19 cellular contexts compared by ENCODE assay signal in genomic region chr18:79702906-79703305, GRCh38. TPM values are rescaled to one million over a fixed set of nuclear protein-coding genes. Genes with fewer than 3 reads are reported as not detected.
DNase-seq lines count a peak whose midpoint lies in the region; ATAC-seq and TF ChIP-seq lines count a peak whose summit lies in the region.
"Had no signal": no experiment of that assay in that cellular context is flagged by ENCODE, and none has a peak within 500 bp of the region (broad histone marks: within the 10 kb centered on the region; RNA-seq: fewer than 3 reads in every experiment).

No MANE protein-coding gene starts in this region.

- DNase-seq in GM23338 (ENCODE audit: low spot score) (no peak), chondrocyte (ENCODE audit: low spot score) (peak; percentile 38), suprapubic skin (ENCODE audit: low spot score in 2 of 2) (no peak)
- DNase-seq: 8988T; ACHN; C1 segment of cervical spinal cord; Calu3; CD4-positive, alpha-beta memory T cell; COR-L47; DMS53; DMS79 treated with DMSO at 0.1 percent for 48 hours; GF-D8; GOT3; HFFc6 had no signal

- H3K9me3 Mint-ChIP-seq in GM23338 (no peaks in the 10 kb centered on the region), chondrocyte (ENCODE audit: low read depth) (no peaks in the 10 kb centered on the region), nephron (no peaks in the 10 kb centered on the region)
- H3K9me3 Mint-ChIP-seq: CD4-positive, alpha-beta memory T cell; HFFc6 had no signal

- H4K20me1 ChIP-seq in GM23338 (replicated peaks; ENCODE audit: insufficient read depth) = peaks cover 6% of the 10 kb centered on the region; the same call in 1 of the 2 replicates

- no peaks in the 10 kb centered on the region for H3K9me3 ChIP-seq in suprapubic skin
- H3K9me3 ChIP-seq: A549, HAP-1 had no signal

- TF ChIP-seq CTCF in GM23338 (conservative IDR thresholded peaks at IDR 0.05; ENCODE audit: low read depth in 2 of 2) (no peak), chondrocyte (IDR thresholded peaks at IDR 0.05) (no peak), nephron (IDR thresholded peaks at IDR 0.05; ENCODE audit: unreplicated experiment in 3 of 3) (no peak), suprapubic skin (IDR thresholded peaks at IDR 0.05) (no peak)

- H3K36me3 Mint-ChIP-seq in GM23338 (ENCODE audit: low read depth) (peaks cover 66% of the 10 kb centered on the region), chondrocyte (ENCODE audit: low read depth) (peaks cover 39% of the 10 kb centered on the region), nephron (ENCODE audit: low read depth) (peaks cover 67% of the 10 kb centered on the region)

- no peak for TF ChIP-seq EP300 in suprapubic skin (IDR thresholded peaks at IDR 0.05)

- WGBS in suprapubic skin = 88% methylated on average over 5 of the region's 5 CpGs

- H3K27ac ChIP-seq in GM23338 (ENCODE audit: low read depth) (no peak overlapping the region), suprapubic skin (no peak overlapping the region)
- H3K27ac ChIP-seq: A549 had no signal

- H3K9me2 ChIP-seq in GM23338 (ENCODE audit: insufficient read depth) = no peaks in the 10 kb centered on the region

- ATAC-seq in GM23338 = no peak
- no peak for ATAC-seq in GM21381 (IDR thresholded peaks at IDR 0.05; ENCODE audit: unreplicated experiment)
- no peak for ATAC-seq in GM19463 (IDR thresholded peaks at IDR 0.05; ENCODE audit: unreplicated experiment)
- ATAC-seq: A549 had no signal

- no peak overlapping the region for H2AFZ ChIP-seq in GM23338

- H3K4me3 ChIP-seq in GM23338 (no peak overlapping the region), suprapubic skin (no peak overlapping the region)
- H3K4me3 ChIP-seq: A549, HAP-1 had no signal

- H3K4me1 ChIP-seq in GM23338 (ENCODE audit: insufficient read depth) (no peaks in the 10 kb centered on the region), suprapubic skin (no peaks in the 10 kb centered on the region)
- H3K4me1 ChIP-seq: A549, HAP-1 had no signal

- no peak overlapping the region for H3K4me3 Mint-ChIP-seq in GM23338
- no peak overlapping the region for H3K4me3 Mint-ChIP-seq in chondrocyte (ENCODE audit: unreplicated experiment)
- no peak overlapping the region for H3K4me3 Mint-ChIP-seq in nephron
- H3K4me3 Mint-ChIP-seq: CD4-positive, alpha-beta memory T cell; HFFc6 had no signal

- no peaks in the 10 kb centered on the region for H3F3A ChIP-seq in GM23338 (replicated peaks; ENCODE audit: low read depth)

- peaks cover 2% of the 10 kb centered on the region for H3K27me3 Mint-ChIP-seq in GM23338 (ENCODE audit: insufficient read depth, low read depth, poor library complexity)
- no peaks in the 10 kb centered on the region for H3K27me3 Mint-ChIP-seq in chondrocyte (ENCODE audit: low read depth)
- no peaks in the 10 kb centered on the region for H3K27me3 Mint-ChIP-seq in nephron (ENCODE audit: low read depth)
- H3K27me3 Mint-ChIP-seq: CD4-positive, alpha-beta memory T cell had no signal

- no peak overlapping the region for H3K4me2 ChIP-seq in GM23338
- H3K4me2 ChIP-seq: A549 had no signal

- TF ChIP-seq POLR2A in suprapubic skin (IDR thresholded peaks at IDR 0.05) = no peak

- H3K27me3 ChIP-seq in GM23338 (ENCODE audit: insufficient read depth) (no peaks in the 10 kb centered on the region), suprapubic skin (no peaks in the 10 kb centered on the region)

- H3K4me1 Mint-ChIP-seq in GM23338 (no peaks in the 10 kb centered on the region), chondrocyte (ENCODE audit: low read depth) (peaks cover 8% of the 10 kb centered on the region), nephron (no peaks in the 10 kb centered on the region)

- H3K27ac Mint-ChIP-seq in GM23338 (peak overlapping the region; percentile 18; the same call in 1 of the 2 replicates), chondrocyte (ENCODE audit: unreplicated experiment) (no peak overlapping the region), nephron (peak overlapping the region; percentile 5 to 66 (median 39))
- H3K27ac Mint-ChIP-seq: HFFc6 had no signal

- peaks cover 5% of the 10 kb centered on the region; the same call in 1 of the 2 replicates for H3K36me3 ChIP-seq in GM23338 (ENCODE audit: insufficient read depth)
- peaks cover 74% of the 10 kb centered on the region for H3K36me3 ChIP-seq in suprapubic skin

- H3K79me2 ChIP-seq in GM23338 (replicated peaks; ENCODE audit: insufficient read depth) = peaks cover 29% of the 10 kb centered on the region

TF ChIP-seq in GM23338, 12 proteins besides CTCF, POLR2A, EP300 and RAD21:
- TF ChIP-seq EZH2 (IDR thresholded peaks at IDR 0.05; ENCODE audit: low read depth, unreplicated experiment) = no peak
- TF ChIP-seq, protein P1, sequence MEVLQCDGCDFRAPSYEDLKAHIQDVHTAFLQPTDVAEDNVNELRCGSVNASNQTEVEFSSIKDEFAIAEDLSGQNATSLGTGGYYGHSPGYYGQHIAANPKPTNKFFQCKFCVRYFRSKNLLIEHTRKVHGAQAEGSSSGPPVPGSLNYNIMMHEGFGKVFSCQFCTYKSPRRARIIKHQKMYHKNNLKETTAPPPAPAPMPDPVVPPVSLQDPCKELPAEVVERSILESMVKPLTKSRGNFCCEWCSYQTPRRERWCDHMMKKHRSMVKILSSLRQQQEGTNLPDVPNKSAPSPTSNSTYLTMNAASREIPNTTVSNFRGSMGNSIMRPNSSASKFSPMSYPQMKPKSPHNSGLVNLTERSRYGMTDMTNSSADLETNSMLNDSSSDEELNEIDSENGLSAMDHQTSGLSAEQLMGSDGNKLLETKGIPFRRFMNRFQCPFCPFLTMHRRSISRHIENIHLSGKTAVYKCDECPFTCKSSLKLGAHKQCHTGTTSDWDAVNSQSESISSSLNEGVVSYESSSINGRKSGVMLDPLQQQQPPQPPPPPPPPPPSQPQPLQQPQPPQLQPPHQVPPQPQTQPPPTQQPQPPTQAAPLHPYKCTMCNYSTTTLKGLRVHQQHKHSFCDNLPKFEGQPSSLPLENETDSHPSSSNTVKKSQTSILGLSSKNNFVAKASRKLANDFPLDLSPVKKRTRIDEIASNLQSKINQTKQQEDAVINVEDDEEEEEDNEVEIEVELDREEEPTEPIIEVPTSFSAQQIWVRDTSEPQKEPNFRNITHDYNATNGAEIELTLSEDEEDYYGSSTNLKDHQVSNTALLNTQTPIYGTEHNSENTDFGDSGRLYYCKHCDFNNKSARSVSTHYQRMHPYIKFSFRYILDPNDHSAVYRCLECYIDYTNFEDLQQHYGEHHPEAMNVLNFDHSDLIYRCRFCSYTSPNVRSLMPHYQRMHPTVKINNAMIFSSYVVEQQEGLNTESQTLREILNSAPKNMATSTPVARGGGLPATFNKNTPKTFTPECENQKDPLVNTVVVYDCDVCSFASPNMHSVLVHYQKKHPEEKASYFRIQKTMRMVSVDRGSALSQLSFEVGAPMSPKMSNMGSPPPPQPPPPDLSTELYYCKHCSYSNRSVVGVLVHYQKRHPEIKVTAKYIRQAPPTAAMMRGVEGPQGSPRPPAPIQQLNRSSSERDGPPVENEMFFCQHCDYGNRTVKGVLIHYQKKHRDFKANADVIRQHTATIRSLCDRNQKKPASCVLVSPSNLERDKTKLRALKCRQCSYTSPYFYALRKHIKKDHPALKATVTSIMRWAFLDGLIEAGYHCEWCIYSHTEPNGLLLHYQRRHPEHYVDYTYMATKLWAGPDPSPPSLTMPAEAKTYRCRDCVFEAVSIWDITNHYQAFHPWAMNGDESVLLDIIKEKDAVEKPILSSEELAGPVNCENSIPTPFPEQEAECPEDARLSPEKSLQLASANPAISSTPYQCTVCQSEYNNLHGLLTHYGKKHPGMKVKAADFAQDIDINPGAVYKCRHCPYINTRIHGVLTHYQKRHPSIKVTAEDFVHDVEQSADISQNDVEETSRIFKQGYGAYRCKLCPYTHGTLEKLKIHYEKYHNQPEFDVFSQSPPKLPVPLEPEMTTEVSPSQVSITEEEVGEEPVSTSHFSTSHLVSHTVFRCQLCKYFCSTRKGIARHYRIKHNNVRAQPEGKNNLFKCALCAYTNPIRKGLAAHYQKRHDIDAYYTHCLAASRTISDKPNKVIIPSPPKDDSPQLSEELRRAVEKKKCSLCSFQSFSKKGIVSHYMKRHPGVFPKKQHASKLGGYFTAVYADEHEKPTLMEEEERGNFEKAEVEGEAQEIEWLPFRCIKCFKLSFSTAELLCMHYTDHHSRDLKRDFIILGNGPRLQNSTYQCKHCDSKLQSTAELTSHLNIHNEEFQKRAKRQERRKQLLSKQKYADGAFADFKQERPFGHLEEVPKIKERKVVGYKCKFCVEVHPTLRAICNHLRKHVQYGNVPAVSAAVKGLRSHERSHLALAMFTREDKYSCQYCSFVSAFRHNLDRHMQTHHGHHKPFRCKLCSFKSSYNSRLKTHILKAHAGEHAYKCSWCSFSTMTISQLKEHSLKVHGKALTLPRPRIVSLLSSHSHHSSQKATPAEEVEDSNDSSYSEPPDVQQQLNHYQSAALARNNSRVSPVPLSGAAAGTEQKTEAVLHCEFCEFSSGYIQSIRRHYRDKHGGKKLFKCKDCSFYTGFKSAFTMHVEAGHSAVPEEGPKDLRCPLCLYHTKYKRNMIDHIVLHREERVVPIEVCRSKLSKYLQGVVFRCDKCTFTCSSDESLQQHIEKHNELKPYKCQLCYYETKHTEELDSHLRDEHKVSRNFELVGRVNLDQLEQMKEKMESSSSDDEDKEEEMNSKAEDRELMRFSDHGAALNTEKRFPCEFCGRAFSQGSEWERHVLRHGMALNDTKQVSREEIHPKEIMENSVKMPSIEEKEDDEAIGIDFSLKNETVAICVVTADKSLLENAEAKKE (CRISPR knock-in tag; IDR thresholded peaks at IDR 0.05) = no peak
- TF ChIP-seq, protein P2, sequence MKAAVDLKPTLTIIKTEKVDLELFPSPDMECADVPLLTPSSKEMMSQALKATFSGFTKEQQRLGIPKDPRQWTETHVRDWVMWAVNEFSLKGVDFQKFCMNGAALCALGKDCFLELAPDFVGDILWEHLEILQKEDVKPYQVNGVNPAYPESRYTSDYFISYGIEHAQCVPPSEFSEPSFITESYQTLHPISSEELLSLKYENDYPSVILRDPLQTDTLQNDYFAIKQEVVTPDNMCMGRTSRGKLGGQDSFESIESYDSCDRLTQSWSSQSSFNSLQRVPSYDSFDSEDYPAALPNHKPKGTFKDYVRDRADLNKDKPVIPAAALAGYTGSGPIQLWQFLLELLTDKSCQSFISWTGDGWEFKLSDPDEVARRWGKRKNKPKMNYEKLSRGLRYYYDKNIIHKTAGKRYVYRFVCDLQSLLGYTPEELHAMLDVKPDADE (IDR thresholded peaks at IDR 0.05) = no peak

RNA-seq across cellular contexts. Expression of gene CTDP1, which starts 23.3 kb away (rescaled TPM):
- total RNA-seq in GM23338 (2014; rRNA removed; shearing (Covaris generic)) = 37.2 and 51.6 TPM in 2 replicates
- polyA plus RNA-seq in GM23338 (2016; fragmentation: Nextera tagmentation; extraction: Ambion mirVana) = 9.4 and 9.9 TPM in 2 replicates
- total RNA-seq in chondrocyte (20.0 to 21.0 TPM (median 20.9 TPM) in 3 replicates), suprapubic skin (10 to 100 TPM; 18.6 to 35.3 (median 27.4) TPM)
